Comparison of ENCODE assay signal across 31 cellular contexts in genomic region chr5:65553941-65554340, GRCh38.
"Had no signal": no experiment of that assay in that cellular context is flagged by ENCODE, and none has a peak within 500 bp of the region (broad histone marks: within the 10 kb centered on the region; RNA-seq: fewer than 3 reads in every experiment).

No MANE protein-coding gene starts in this region.

- H3K27ac Mint-ChIP-seq: endodermal cell; nephron progenitor cell; stimulated activated effector memory CD8-positive, alpha-beta T cell treated with anti-CD3 and anti-CD28 coated beads, Interleukin-12 subunit alpha, Interleukin-12 subunit beta, amount 100 ng/mL, for 72 hours had no signal

- DNase-seq: cortex of kidney; dorsolateral prefrontal cortex; effector CD4-positive, alpha-beta T cell; endodermal cell; foreskin fibroblast; heart left ventricle; kidney; mesendoderm; midbrain; naive thymus-derived CD8-positive, alpha-beta T cell; nephron progenitor cell; nucleus accumbens; ovary; posterior cingulate gyrus; psoas muscle; right cardiac atrium; sigmoid colon; stimulated activated CD4-positive, alpha-beta T cell treated with anti-CD3 and anti-CD28 coated beads, Interleukin-2, amount 100 ng/mL, for 24 hours; stimulated activated CD4-positive, alpha-beta T cell treated with anti-CD3 and anti-CD28 coated beads, Interleukin-4, amount 100 ng/mL, for 24 hours; stimulated activated naive CD4-positive, alpha-beta T cell treated with Interleukin-2 at 50 U/mL for 16 hours; stomach; thyroid gland; trophoblast cell had no signal

- H3K27me3 ChIP-seq: dorsolateral prefrontal cortex, gastroesophageal sphincter, heart left ventricle, hepatocyte, ovary, sigmoid colon, stomach, thyroid gland, vagina had no signal

- H3K36me3 ChIP-seq: gastroesophageal sphincter, ovary, sigmoid colon, stomach, thyroid gland, vagina had no signal

- H3K27ac ChIP-seq: dorsolateral prefrontal cortex, epithelial cell of prostate, gastroesophageal sphincter, heart left ventricle, hepatocyte, ovary, psoas muscle, sigmoid colon, stomach, thyroid gland, vagina had no signal

- H3K4me1 Mint-ChIP-seq: endodermal cell, nephron progenitor cell had no signal

- H3K4me3 Mint-ChIP-seq: endodermal cell; naive thymus-derived CD8-positive, alpha-beta T cell; nephron progenitor cell; stimulated activated effector memory CD8-positive, alpha-beta T cell treated with anti-CD3 and anti-CD28 coated beads, Interleukin-12 subunit alpha, Interleukin-12 subunit beta, amount 100 ng/mL, for 72 hours had no signal

- H2AFZ ChIP-seq: hepatocyte had no signal

- H3K9me3 Mint-ChIP-seq: endodermal cell; naive thymus-derived CD8-positive, alpha-beta T cell; nephron progenitor cell; stimulated activated effector memory CD8-positive, alpha-beta T cell treated with anti-CD3 and anti-CD28 coated beads, Interleukin-12 subunit alpha, Interleukin-12 subunit beta, amount 100 ng/mL, for 72 hours had no signal

- H3K4me2 ChIP-seq: hepatocyte had no signal

- H3K27me3 Mint-ChIP-seq: naive thymus-derived CD8-positive, alpha-beta T cell had no signal

- ATAC-seq: esophagus mucosa; gastroesophageal sphincter; heart left ventricle; left lobe of liver; naive thymus-derived CD8-positive, alpha-beta T cell; psoas muscle; right cardiac atrium; stimulated activated effector memory CD8-positive, alpha-beta T cell treated with anti-CD3 and anti-CD28 coated beads, Interleukin-12 subunit alpha, Interleukin-12 subunit beta, amount 100 ng/mL, for 72 hours had no signal

- H3K79me2 ChIP-seq: hepatocyte had no signal

- H3K4me1 ChIP-seq: gastroesophageal sphincter, heart left ventricle, psoas muscle, sigmoid colon, stomach, thyroid gland, vagina had no signal

- H3K4me3 ChIP-seq: dorsolateral prefrontal cortex, gastroesophageal sphincter, heart left ventricle, hepatocyte, lung, ovary, psoas muscle, sigmoid colon, stomach, thyroid gland, vagina had no signal

- H3K9me3 ChIP-seq: gastroesophageal sphincter, heart left ventricle, ovary, psoas muscle, sigmoid colon, stomach, thyroid gland, vagina had no signal
